Comparison of ENCODE assay signal across 8 cellular contexts in the genomic region with DNA sequence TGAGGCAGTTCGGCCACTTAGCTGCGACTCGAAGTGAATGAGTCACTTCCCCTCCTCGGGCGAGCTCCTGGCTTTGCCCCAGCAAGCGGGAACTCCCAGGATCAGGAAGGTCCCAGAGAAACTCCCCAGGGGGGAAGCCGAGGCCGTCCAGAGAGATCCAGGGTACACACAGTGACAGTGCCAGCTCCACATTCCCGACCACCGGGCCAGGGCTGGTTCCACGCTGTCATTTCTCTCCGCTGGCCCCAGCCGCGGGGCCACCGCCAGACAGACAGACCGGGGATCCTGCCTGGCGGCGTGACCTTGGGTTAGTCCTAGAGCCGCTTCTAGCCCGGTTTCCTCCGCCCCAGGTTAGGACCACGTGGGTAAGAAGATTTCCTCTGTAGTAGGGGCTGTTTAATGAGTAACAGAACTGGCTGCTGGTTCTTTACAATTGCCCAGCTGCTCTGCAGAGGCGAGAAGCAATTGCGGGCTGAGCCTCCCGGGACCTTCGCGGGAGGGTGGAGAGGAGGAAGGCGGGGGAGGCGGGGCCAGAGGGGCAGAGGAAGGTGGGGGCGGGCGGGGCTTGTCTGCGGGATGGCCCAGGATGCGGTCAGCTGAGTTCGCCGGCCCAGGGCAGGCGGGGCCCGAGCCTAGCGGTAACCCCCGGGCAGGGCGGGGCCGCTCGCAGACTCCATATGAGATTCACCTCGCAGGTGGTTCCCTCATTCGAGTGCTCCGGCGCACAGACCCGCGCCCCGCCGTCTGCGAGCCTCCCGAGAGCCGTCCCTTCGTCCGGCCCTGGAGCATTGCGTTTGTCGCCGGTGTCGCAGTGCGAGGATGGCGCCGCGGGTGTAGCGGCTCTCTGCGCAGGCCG. TPM values are rescaled to one million over a fixed set of nuclear protein-coding genes. Genes with fewer than 3 reads are reported as not detected.
DNase-seq lines count a peak whose midpoint lies in the region; ATAC-seq and TF ChIP-seq lines count a peak whose summit lies in the region.

A gene (plus strand): TSS at position 707 of the 856 bp plus-strand sequence. CDS start 5,519 bp downstream, outside the sequence.

- H3K9me3 Mint-ChIP-seq in activated CD4-positive, alpha-beta T cell treated with anti-CD3 and anti-CD28 coated beads, Interleukin-2, amount 10 ng/mL, durations not matched to agents 24 days and 14 days = no peaks in the 10 kb centered on the region

- H3K27me3 ChIP-seq in AG04450 (ENCODE audit: control insufficient read depth, insufficient read depth, low read length) = no peaks in the 10 kb centered on the region

- peak within 1 kb of the TSS; percentile 75 for H3K4me3 ChIP-seq in AG04450 (ENCODE audit: low read depth, low read length)
- H3K4me3 ChIP-seq in coronary artery = peak within 1 kb of the TSS; percentile 76

- peak within 1 kb of the TSS; percentile 96 for H3K27ac Mint-ChIP-seq in activated CD4-positive, alpha-beta T cell treated with anti-CD3 and anti-CD28 coated beads, Interleukin-2, amount 10 ng/mL, durations not matched to agents 24 days and 14 days

- intact Hi-C loops in activated CD4-positive, alpha-beta T cell treated with anti-CD3 and anti-CD28 coated beads, Interleukin-2, amount 10 ng/mL, durations not matched to agents 24 days and 14 days (cut with micrococcal nuclease) = loop anchor here (1.0 to 5.0 kb wide), 4 partner anchors 9 to 606 kb away; a partner anchor contains a TSS

- CTCF ChIA-PET in AG04450 (lab: Charles Lee) = interaction anchor here (0.6 to 0.8 kb wide), 2 partner anchors 22 to 97 kb away, joined by 3 read pairs; no protein-coding TSS in a partner anchor

- POLR2A ChIA-PET in AG04450 (lab: Yijun Ruan, JAX) = no interaction called here

- H3K4me1 Mint-ChIP-seq in activated CD4-positive, alpha-beta T cell treated with anti-CD3 and anti-CD28 coated beads, Interleukin-2, amount 10 ng/mL, durations not matched to agents 24 days and 14 days = peaks cover 72% of the 10 kb centered on the region

- TF ChIP-seq CTCF in AG04450 (IDR thresholded peaks at IDR 0.05; ENCODE audit: low read depth, low read length) (no peak), coronary artery (IDR thresholded peaks at IDR 0.05) (peak; percentile 22)

- peak; percentile 52 for ATAC-seq in GM18868 (IDR thresholded peaks at IDR 0.05; ENCODE audit: unreplicated experiment)
- peak; percentile 49 for ATAC-seq in HG03103 (IDR thresholded peaks at IDR 0.05; ENCODE audit: low read depth, unreplicated experiment)

- H3K9me3 ChIP-seq in AG04450 (ENCODE audit: control insufficient read depth, insufficient read depth, low read length) = no peaks in the 10 kb centered on the region

- peak within 1 kb of the TSS; percentile 91 for H3K4me3 Mint-ChIP-seq in activated CD4-positive, alpha-beta T cell treated with anti-CD3 and anti-CD28 coated beads, Interleukin-2, amount 10 ng/mL, durations not matched to agents 24 days and 14 days

- no peaks in the 10 kb centered on the region for H3K27me3 Mint-ChIP-seq in activated CD4-positive, alpha-beta T cell treated with anti-CD3 and anti-CD28 coated beads, Interleukin-2, amount 10 ng/mL, durations not matched to agents 24 days and 14 days

- DNase-seq in AG04450 (ENCODE audit: low read depth, low spot score) = peak; percentile 68
- DNase-seq in NCI-H524 (lab: John Stamatoyannopoulos, UW) = peak; percentile 24 to 59
- DNase-seq in activated CD4-positive, alpha-beta T cell treated with anti-CD3 and anti-CD28 coated beads, Interleukin-2, amount 10 ng/mL, durations not matched to agents 24 days and 14 days = peak; percentile 97
- DNase-seq in coronary artery (ENCODE audit: low spot score) = peak; percentile 96
- peak; percentile 94 for DNase-seq in left kidney (ENCODE audit: low read depth, low spot score)
- DNase-seq in stimulated activated CD4-positive, alpha-beta T cell treated with anti-CD3 and anti-CD28 coated beads, Interleukin-2, amount 100 ng/mL, for 4 hours (ENCODE audit: low read depth) = peak; percentile 75

- H3K36me3 Mint-ChIP-seq in activated CD4-positive, alpha-beta T cell treated with anti-CD3 and anti-CD28 coated beads, Interleukin-2, amount 10 ng/mL, durations not matched to agents 24 days and 14 days (ENCODE audit: low read depth) = peaks cover 43% of the 10 kb centered on the region

- H3K27ac ChIP-seq in AG04450 (ENCODE audit: low read depth, low read length) = peak within 1 kb of the TSS; percentile 95
- H3K27ac ChIP-seq in coronary artery = peak within 1 kb of the TSS; percentile 90 to 96

RNA-seq across cellular contexts. Expression of the gene that starts here (rescaled TPM):
- polyA plus RNA-seq in AG04450 (2011; rRNA removed) = 7.9 and 8.3 TPM in 2 replicates
- 2.2 and 3.6 TPM in 2 replicates for polyA minus RNA-seq in AG04450 (2011; rRNA and poly(A)+ RNA removed)
- total RNA-seq in activated CD4-positive, alpha-beta T cell treated with anti-CD3 and anti-CD28 coated beads, Interleukin-2, amount 10 ng/mL, durations not matched to agents 24 days and 14 days = 61.5 and 64.2 TPM in 2 replicates

Comparison
In these comparisons a context has a peak if more than half of its experiments do, and no peak if none do; other contexts are left out.
1. Peak in every context shown above with its lines: DNase-seq, ATAC-seq, H3K4me3 ChIP-seq and H3K27ac ChIP-seq.
2. DNase-seq: peak in every context shown above with its lines; median percentile 97 in activated CD4-positive, alpha-beta T cell treated with anti-CD3 and anti-CD28 coated beads, Interleukin-2, amount 10 ng/mL, durations not matched to agents 24 days and 14 days; 96 in coronary artery; 94 in left kidney; 75 in stimulated activated CD4-positive, alpha-beta T cell treated with anti-CD3 and anti-CD28 coated beads, Interleukin-2, amount 100 ng/mL, for 4 hours; 68 in AG04450; 42 in NCI-H524.